In genomic region chr11:1152316-1153104, GRCh38 we compare ENCODE assay signal across 1 cellular context.
TF ChIP-seq lines count a peak whose summit lies in the region.

No MANE protein-coding gene starts in this region.

TF ChIP-seq in WTC11, 78 proteins besides CTCF, POLR2A, EP300 and RAD21 (continued from another document):
- TF ChIP-seq AFF4 (CRISPR knock-in tag; IDR thresholded peaks at IDR 0.05; ENCODE audit: borderline replicate concordance) = no peak
- no peak for TF ChIP-seq ZNF532 (CRISPR knock-in tag; IDR thresholded peaks at IDR 0.05; ENCODE audit: borderline replicate concordance)
- TF ChIP-seq, protein P1, sequence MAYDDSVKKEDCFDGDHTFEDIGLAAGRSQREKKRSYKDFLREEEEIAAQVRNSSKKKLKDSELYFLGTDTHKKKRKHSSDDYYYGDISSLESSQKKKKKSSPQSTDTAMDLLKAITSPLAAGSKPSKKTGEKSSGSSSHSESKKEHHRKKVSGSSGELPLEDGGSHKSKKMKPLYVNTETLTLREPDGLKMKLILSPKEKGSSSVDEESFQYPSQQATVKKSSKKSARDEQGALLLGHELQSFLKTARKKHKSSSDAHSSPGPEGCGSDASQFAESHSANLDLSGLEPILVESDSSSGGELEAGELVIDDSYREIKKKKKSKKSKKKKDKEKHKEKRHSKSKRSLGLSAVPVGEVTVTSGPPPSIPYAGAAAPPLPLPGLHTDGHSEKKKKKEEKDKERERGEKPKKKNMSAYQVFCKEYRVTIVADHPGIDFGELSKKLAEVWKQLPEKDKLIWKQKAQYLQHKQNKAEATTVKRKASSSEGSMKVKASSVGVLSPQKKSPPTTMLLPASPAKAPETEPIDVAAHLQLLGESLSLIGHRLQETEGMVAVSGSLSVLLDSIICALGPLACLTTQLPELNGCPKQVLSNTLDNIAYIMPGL (CRISPR knock-in tag; IDR thresholded peaks at IDR 0.05) = no peak
- TF ChIP-seq IRF2 (CRISPR knock-in tag; IDR thresholded peaks at IDR 0.05; ENCODE audit: borderline replicate concordance, low read depth) = no peak
- no peak for TF ChIP-seq HMGA2 (CRISPR knock-in tag; IDR thresholded peaks at IDR 0.05)
